ENCODE assay signal across 19 cellular contexts in genomic region chr1:50983403-50983802, GRCh38. TPM values are rescaled to one million over a fixed set of nuclear protein-coding genes. Genes with fewer than 3 reads are reported as not detected.
DNase-seq lines count a peak whose midpoint lies in the region; TF ChIP-seq lines count a peak whose summit lies in the region.
"Had no signal": no experiment of that assay in that cellular context is flagged by ENCODE, and none has a peak within 500 bp of the region (broad histone marks: within the 10 kb centered on the region; RNA-seq: fewer than 3 reads in every experiment).

No MANE protein-coding gene starts in this region.

- H3K27me3 ChIP-seq in transverse colon: peaks cover 6% of the 10 kb centered on the region
- H3K27me3 ChIP-seq: colonic mucosa had no signal

- intact Hi-C loops in Calu3 (cut with micrococcal nuclease; ENCODE audit: unreplicated experiment): loop anchor here (2.0 to 5.0 kb wide), 2 partner anchors 17 to 204 kb away; no protein-coding TSS in a partner anchor
- intact Hi-C loops in transverse colon (cut with DNase I; ENCODE audit: low total_unique reads): no loop called here

- in situ Hi-C loops in KBM-7 (cut with MboI; ENCODE audit: low pct_unique_long_range_greater_than_20kb, low sequenced_read_pairs) (no loop called here), transverse colon (cut with MboI; ENCODE audit: low pct_ligation_motif_present in 1 of 4, low pct_unique_long_range_greater_than_20kb in 1 of 4, low sequenced_read_pairs in 3 of 4) (no loop called here)

- DNase-seq in Calu3 (no peak), KBM-7 (peak; percentile 15), NCI-H748 (lab: John Stamatoyannopoulos, UW; ENCODE audit: unreplicated experiment) (peak; percentile 87), coronary artery (ENCODE audit: low spot score) (no peak), A172 (ENCODE audit: low spot score) (no peak), transverse colon (no peak), inferior parietal cortex (ENCODE audit: extremely low spot score) (no peak), T-helper 9 cell (no peak)
- DNase-seq: activated naive CD8-positive, alpha-beta T cell treated with anti-CD3 and anti-CD28 coated beads, Interleukin-2, amount 10 ng/mL, durations not matched to agents 7 days and 5 days; colonic mucosa; left cardiac atrium; mesendoderm; nephron progenitor cell; PC-9; small intestine; stimulated activated CD4-positive, alpha-beta T cell treated with anti-CD3 and anti-CD28 coated beads, Interleukin-4, amount 100 ng/mL, for 4 hours; T1000 had no signal

- peak overlapping the region; percentile 46 for H3K4me3 ChIP-seq in coronary artery
- no peak overlapping the region for H3K4me3 ChIP-seq in transverse colon
- H3K4me3 ChIP-seq: colonic mucosa, PC-9 had no signal

- no peak for TF ChIP-seq POLR2A in transverse colon (IDR thresholded peaks at IDR 0.05)

- TF ChIP-seq EP300 in transverse colon (IDR thresholded peaks at IDR 0.05; ENCODE audit: low read depth): no peak

- peaks cover 20% of the 10 kb centered on the region for H3K4me1 Mint-ChIP-seq in Calu3 (ENCODE audit: low read depth, unreplicated experiment)

- H3K36me3 Mint-ChIP-seq in Calu3 (ENCODE audit: insufficient read depth, unreplicated experiment): peaks cover 10% of the 10 kb centered on the region
- H3K36me3 Mint-ChIP-seq: brain had no signal

- CTCF ChIA-PET in Calu3 (lab: Charles Lee): interaction anchor here (1.5 kb wide), 1 partner anchor 13 kb away, joined by 4 read pairs; the partner anchor contains the start of gene CDKN2C

- TF ChIP-seq CTCF in Calu3 (IDR thresholded peaks at IDR 0.05; ENCODE audit: unreplicated experiment) (no peak), coronary artery (IDR thresholded peaks at IDR 0.05) (no peak), transverse colon (IDR thresholded peaks at IDR 0.05) (no peak)

- H3K4me3 Mint-ChIP-seq in Calu3 (ENCODE audit: low read depth, unreplicated experiment): no peak overlapping the region
- H3K4me3 Mint-ChIP-seq: activated naive CD8-positive, alpha-beta T cell treated with anti-CD3 and anti-CD28 coated beads, Interleukin-2, amount 10 ng/mL, durations not matched to agents 7 days and 5 days; activated T-helper 17 cell treated with anti-CD3 and anti-CD28 coated beads, Interleukin-2, amount 50 U/mL, for 72 hours; brain; nephron progenitor cell had no signal

- H3K9me3 Mint-ChIP-seq in Calu3 (ENCODE audit: low read depth, unreplicated experiment): no peaks in the 10 kb centered on the region
- H3K9me3 Mint-ChIP-seq: activated naive CD8-positive, alpha-beta T cell treated with anti-CD3 and anti-CD28 coated beads, Interleukin-2, amount 10 ng/mL, durations not matched to agents 7 days and 5 days; activated T-helper 17 cell treated with anti-CD3 and anti-CD28 coated beads, Interleukin-2, amount 50 U/mL, for 72 hours; brain; nephron progenitor cell had no signal

- H3K36me3 ChIP-seq in transverse colon: no peaks in the 10 kb centered on the region
- H3K36me3 ChIP-seq: colonic mucosa had no signal

- no TSS peak for BruUV-seq in Calu3 (replicated peaks; lab: Mats Ljungman, UMichigan)

- peaks cover 0 to 11% (median 4%) of the 10 kb centered on the region in 4 donors for H3K4me1 ChIP-seq in transverse colon
- H3K4me1 ChIP-seq: colonic mucosa had no signal

- 27 to 34% methylated on average over 1 of the region's 1 CpG for WGBS in transverse colon (ENCODE audit: low coverage in 1 of 2), 2 donors

- H3K27ac ChIP-seq in coronary artery (peak overlapping the region; percentile 60 to 98), transverse colon (no peak overlapping the region)
- H3K27ac ChIP-seq: colonic mucosa, PC-9 had no signal

- H3K9me3 ChIP-seq in transverse colon: no peaks in the 10 kb centered on the region
- H3K9me3 ChIP-seq: colonic mucosa had no signal

- no peaks in the 10 kb centered on the region for H3K27me3 Mint-ChIP-seq in Calu3 (ENCODE audit: unreplicated experiment)

- peak overlapping the region; percentile 36 for H3K27ac Mint-ChIP-seq in Calu3 (ENCODE audit: unreplicated experiment)
- H3K27ac Mint-ChIP-seq: activated naive CD8-positive, alpha-beta T cell treated with anti-CD3 and anti-CD28 coated beads, Interleukin-2, amount 10 ng/mL, durations not matched to agents 7 days and 5 days; activated T-helper 17 cell treated with anti-CD3 and anti-CD28 coated beads, Interleukin-2, amount 50 U/mL, for 72 hours; brain; nephron progenitor cell had no signal

RNA-seq across cellular contexts. Expression of gene CDKN2C, which starts 13.4 kb away (rescaled TPM):
- total RNA-seq in Calu3 (2022) (36.8 and 40.2 TPM in 2 replicates), transverse colon (10 to 100 TPM in 1 of 4 donors, 1 to 10 TPM in 2, not detected in 1; 6.7 to 10.3 (median 7.4) TPM)
- 65.5 and 89.0 TPM in 2 replicates for total RNA-seq in A172 (2014; rRNA removed; shearing (Covaris generic))

RNA-seq across cellular contexts. Expression of gene FAF1, which starts 23.3 kb away (rescaled TPM):
- 94.8 and 104 TPM in 2 replicates for total RNA-seq in Calu3 (2022)
- 98.8 and 99.1 TPM in 2 replicates for total RNA-seq in A172 (2014; rRNA removed; shearing (Covaris generic))
- 10 to 100 TPM; 25.1 to 74.6 (median 37.2) TPM for total RNA-seq in transverse colon

Comparison
In these comparisons a context has a peak if more than half of its experiments do, and no peak if none do; other contexts are left out.
1. DNase-seq: peak in KBM-7 (single experiment) and NCI-H748 (single experiment); none in Calu3 (single experiment), coronary artery (single experiment), A172 (single experiment), transverse colon (single experiment), inferior parietal cortex (single experiment) and T-helper 9 cell (single experiment).
2. H3K27ac ChIP-seq: peak in coronary artery (2 of 2); none in transverse colon (0 of 4).